Comparison of ENCODE assay signal across 8 cellular contexts in the genomic region with DNA sequence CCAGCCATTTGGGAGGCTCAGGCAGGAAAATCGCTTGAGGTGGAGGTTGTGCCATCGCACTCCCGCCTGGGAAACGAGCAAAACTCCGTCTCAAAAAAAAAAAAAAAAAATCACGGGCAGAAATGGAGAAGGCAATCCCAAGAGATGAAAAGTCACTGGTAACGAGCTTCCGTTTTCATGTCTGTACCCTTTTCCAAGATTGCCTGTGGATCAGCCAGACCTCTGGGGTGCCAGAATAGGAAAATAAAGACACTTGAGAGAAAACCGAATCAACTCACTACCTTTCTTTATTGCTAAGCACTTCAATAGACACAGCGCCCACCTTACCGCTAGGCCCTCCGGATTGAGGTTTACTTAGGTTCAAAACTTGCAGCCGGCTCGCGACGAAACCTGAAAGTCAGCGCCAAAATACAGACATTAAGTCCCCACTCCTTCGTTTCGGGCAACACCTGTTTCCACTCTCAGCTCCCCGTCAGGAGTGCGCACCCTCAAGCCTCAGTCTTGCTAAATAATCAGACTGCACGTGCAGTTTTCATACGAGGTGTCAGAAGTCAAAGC. TPM values are rescaled to one million over a fixed set of nuclear protein-coding genes. Genes with fewer than 3 reads are reported as not detected.
A peak's percentile ranks its signal among the peaks of the same experiment; 100 is the strongest.
DNase-seq lines count a peak whose midpoint lies in the region; TF ChIP-seq lines count a peak whose summit lies in the region.

No MANE protein-coding gene starts in this region.

- peak overlapping the region in 4 of 5 experiments; percentile 61 to 93 (median 86) for H3K27ac Mint-ChIP-seq in brain

- TF ChIP-seq CTCF in AG04449 (IDR thresholded peaks at IDR 0.05; ENCODE audit: insufficient read depth, low read length, missing control alignments) (no peak), brain (conservative IDR thresholded peaks at IDR 0.05) (no peak)

- H3K4me1 ChIP-seq in HUES64 (ENCODE audit: insufficient read depth, low read length): peaks cover 22% of the 10 kb centered on the region
- H3K4me1 ChIP-seq in mononuclear cell (ENCODE audit: insufficient read depth, low read length): peaks cover 58% of the 10 kb centered on the region

- H3K36me3 Mint-ChIP-seq in brain: peaks cover 10% of the 10 kb centered on the region

- POLR2A ChIA-PET in AG04449 (lab: Yijun Ruan, JAX): interaction anchor here (0.7 to 2.2 kb wide), 30 partner anchors 8 to 347 kb away, joined by 3 to 36 read pairs (median 6); partner anchors contain the start of genes BRICD5, CASKIN1, FAHD1 and HAGH

- H3K4me3 ChIP-seq in AG04449 (ENCODE audit: low read depth, low read length) (peak overlapping the region; percentile 99), HUES64 (ENCODE audit: low read length) (peak overlapping the region; percentile 94), mononuclear cell (ENCODE audit: low read length) (peak overlapping the region; percentile 69)

- H3K27me3 Mint-ChIP-seq in brain: peaks cover 8% of the 10 kb centered on the region

- H3K9me3 Mint-ChIP-seq in brain: peaks cover 0 to 3% (median 0%) of the 10 kb centered on the region in 5 experiments

- CTCF ChIA-PET in AG04449 (lab: Yijun Ruan, JAX): interaction anchor here (1.0 to 6.7 kb wide), 6 partner anchors 9 to 151 kb away, joined by 3 to 57 read pairs (median 4); no protein-coding TSS in a partner anchor

- peak overlapping the region; percentile 100 for H3K9ac ChIP-seq in HUES64 (ENCODE audit: low read depth, low read length)

- H3K27ac ChIP-seq in HUES64 (ENCODE audit: low read depth, low read length): peak overlapping the region; percentile 93

- H3K4me1 Mint-ChIP-seq in brain: peaks cover 81% of the 10 kb centered on the region

- WGBS in HUES64: under 1% methylated on average over 23 of the region's 23 CpGs

- no peak for DNase-seq in AG04449 (ENCODE audit: low read depth, low spot score)
- DNase-seq in cerebellum (ENCODE audit: low spot score): no peak
- DNase-seq in erythroblast (lab: John Stamatoyannopoulos, UW): no peak
- DNase-seq in NCI-H2081 (lab: John Stamatoyannopoulos, UW): no peak
- DNase-seq in DMS79 treated with DMSO at 0.1 percent for 48 hours (lab: John Stamatoyannopoulos, UW): no peak

- H3K27me3 ChIP-seq in HUES64 (ENCODE audit: insufficient read depth, low read length): no peaks in the 10 kb centered on the region
- H3K27me3 ChIP-seq in mononuclear cell (ENCODE audit: insufficient read depth, low read length): no peaks in the 10 kb centered on the region

- peaks cover 35% of the 10 kb centered on the region for H3K36me3 ChIP-seq in HUES64 (ENCODE audit: insufficient read depth, low read length)

- no peaks in the 10 kb centered on the region for H3K9me3 ChIP-seq in HUES64 (ENCODE audit: insufficient read depth, low read depth, low read length)
- no peaks in the 10 kb centered on the region for H3K9me3 ChIP-seq in mononuclear cell (ENCODE audit: low read depth, low read length)

- peak overlapping the region; percentile 82 to 95 (median 86) for H3K4me3 Mint-ChIP-seq in brain

- TF ChIP-seq POLR2A in erythroblast (IDR thresholded peaks at IDR 0.05; ENCODE audit: low read length): no peak

RNA-seq across cellular contexts. Expression of gene TRAF7, which starts 1.0 kb away (rescaled TPM):
- polyA plus RNA-seq in HUES64 (2013, experiment 1 of 2): 59.5 TPM
- 62.1 TPM for polyA plus RNA-seq in HUES64 (2013, experiment 2 of 2)
- 89.5 TPM for polyA plus RNA-seq in brain (ENCODE audit: insufficient read depth, low read depth, low replicate concordance)
- total RNA-seq in mononuclear cell (17.9 TPM), cerebellum (23.7 TPM)

RNA-seq across cellular contexts. Expression of gene RAB26, which starts 6.2 kb away (rescaled TPM):
- 2.6 TPM for polyA plus RNA-seq in HUES64 (2013, experiment 1 of 2)
- 2.7 TPM for polyA plus RNA-seq in HUES64 (2013, experiment 2 of 2)
- 13.7 TPM for polyA plus RNA-seq in brain (ENCODE audit: insufficient read depth, low read depth, low replicate concordance)
- total RNA-seq in mononuclear cell: not detected
- 11.4 TPM for total RNA-seq in cerebellum

RNA-seq across cellular contexts. Expression of gene PKD1, which starts 18.9 kb away (rescaled TPM):
- 20.3 TPM for polyA plus RNA-seq in HUES64 (2013, experiment 1 of 2)
- 21.6 TPM for polyA plus RNA-seq in HUES64 (2013, experiment 2 of 2)
- polyA plus RNA-seq in brain (ENCODE audit: insufficient read depth, low read depth, low replicate concordance): 32.3 TPM
- total RNA-seq in mononuclear cell (49.6 TPM), cerebellum (120 TPM)

RNA-seq across cellular contexts. Expression of gene CASKIN1, which starts 41.8 kb away (rescaled TPM):
- 1.9 TPM for polyA plus RNA-seq in HUES64 (2013, experiment 1 of 2)
- 2.3 TPM for polyA plus RNA-seq in HUES64 (2013, experiment 2 of 2)
- polyA plus RNA-seq in brain (ENCODE audit: insufficient read depth, low read depth, low replicate concordance): 17.2 TPM
- not detected for total RNA-seq in mononuclear cell
- 19.0 TPM for total RNA-seq in cerebellum

RNA-seq across cellular contexts. Expression of gene MLST8, which starts 50.6 kb away (rescaled TPM):
- 66.0 TPM for polyA plus RNA-seq in HUES64 (2013, experiment 1 of 2)
- polyA plus RNA-seq in HUES64 (2013, experiment 2 of 2): 70.6 TPM
- 131 TPM for polyA plus RNA-seq in brain (ENCODE audit: insufficient read depth, low read depth, low replicate concordance)
- total RNA-seq in mononuclear cell (11.0 TPM), cerebellum (8.9 TPM)

Comparison
In these comparisons a context has a peak if more than half of its experiments do, and no peak if none do; other contexts are left out.
1. RNA of gene RAB26, which starts 6.2 kb away (total RNA-seq): 11.4 TPM in cerebellum (single experiment); not detected in mononuclear cell (single experiment); every median in the first group is over 10 times any median in the second.
2. Peak in every context shown above with its lines, with median percentiles within 50 percentile points of each other: H3K4me3 ChIP-seq.